Comparison of ENCODE assay signal across 8 cellular contexts in genomic region chr6:41779793-41780622, GRCh38. TPM values are rescaled to one million over a fixed set of nuclear protein-coding genes. Genes with fewer than 3 reads are reported as not detected.
DNase-seq lines count a peak whose midpoint lies in the region; FAIRE-seq lines count a peak whose summit lies in the region.

A gene with protein sequence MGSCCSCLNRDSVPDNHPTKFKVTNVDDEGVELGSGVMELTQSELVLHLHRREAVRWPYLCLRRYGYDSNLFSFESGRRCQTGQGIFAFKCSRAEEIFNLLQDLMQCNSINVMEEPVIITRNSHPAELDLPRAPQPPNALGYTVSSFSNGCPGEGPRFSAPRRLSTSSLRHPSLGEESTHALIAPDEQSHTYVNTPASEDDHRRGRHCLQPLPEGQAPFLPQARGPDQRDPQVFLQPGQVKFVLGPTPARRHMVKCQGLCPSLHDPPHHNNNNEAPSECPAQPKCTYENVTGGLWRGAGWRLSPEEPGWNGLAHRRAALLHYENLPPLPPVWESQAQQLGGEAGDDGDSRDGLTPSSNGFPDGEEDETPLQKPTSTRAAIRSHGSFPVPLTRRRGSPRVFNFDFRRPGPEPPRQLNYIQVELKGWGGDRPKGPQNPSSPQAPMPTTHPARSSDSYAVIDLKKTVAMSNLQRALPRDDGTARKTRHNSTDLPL (minus strand): TSS chr6:41779900. CDS start chr6:41776987, 2,913 bp downstream.

- H3K36me3 ChIP-seq in MG63, result no peaks in the 10 kb centered on the region

- no peak for FAIRE-seq in frontal cortex (lab: Jason Lieb, UNC)

- H3K9me3 ChIP-seq in MG63, result no peaks in the 10 kb centered on the region

- H3K4me3 ChIP-seq in MG63, result peak within 1 kb of the TSS; percentile 53

- H3K27me3 ChIP-seq in MG63, result no peaks in the 10 kb centered on the region

- DNase-seq in GM03348 (ENCODE audit: low spot score) (peak; percentile 99), HCEC 1CT (peak; percentile 89), MG63 (peak; percentile 89), SIG-M5 (lab: John Stamatoyannopoulos, UW) (peak; percentile 13), frontal cortex (ENCODE audit: low spot score in 2 of 2) (peak; percentile 99), non-pigmented ciliary epithelial cell (ENCODE audit: low read depth) (peak; percentile 68), superior temporal gyrus (ENCODE audit: extremely low spot score) (peak; percentile 99)
- DNase-seq in activated naive CD4-positive, alpha-beta T cell (lab: John Stamatoyannopoulos, UW), result peak; percentile 99 to 100 (median 100)

RNA-seq across cellular contexts. Expression of the gene that starts here (rescaled TPM):
- total RNA-seq in MG63 (2014; rRNA removed; shearing (Covaris generic); ENCODE audit: low replicate concordance), result 0.49 TPM in 1 of 2 replicates, not detected in the other
- total RNA-seq in frontal cortex, result 9.4 TPM

Comparison
In these comparisons a context has a peak if more than half of its experiments do, and no peak if none do; other contexts are left out.
1. Peak in every context shown above with its lines: DNase-seq and H3K4me3 ChIP-seq.
2. Peak in DNase-seq and H3K4me3 ChIP-seq in MG63; RNA of the gene not detected or under 1 TPM.
3. DNase-seq: peak in every context shown above with its lines; median percentile 100 in activated naive CD4-positive, alpha-beta T cell; 99 in GM03348; 99 in frontal cortex; 99 in superior temporal gyrus; 89 in HCEC 1CT; 89 in MG63; 68 in non-pigmented ciliary epithelial cell; 13 in SIG-M5.